16 cellular contexts compared by ENCODE assay signal in genomic region chr1:229619614-229620013, GRCh38. TPM values are rescaled to one million over a fixed set of nuclear protein-coding genes. Genes with fewer than 3 reads are reported as not detected.
DNase-seq lines count a peak whose midpoint lies in the region; ATAC-seq and TF ChIP-seq lines count a peak whose summit lies in the region.
"Had no signal": no experiment of that assay in that cellular context is flagged by ENCODE, and none has a peak within 500 bp of the region (broad histone marks: within the 10 kb centered on the region; RNA-seq: fewer than 3 reads in every experiment).

No MANE protein-coding gene starts in this region.

- H2AK5ac ChIP-seq in mesendoderm (ENCODE audit: low read length): no peak overlapping the region

- no peak overlapping the region for H3K4me3 Mint-ChIP-seq in activated CD8-positive, alpha-beta T cell treated with anti-CD3 and anti-CD28 coated beads for 36 hours
- H3K4me3 Mint-ChIP-seq in activated CD8-positive, alpha-beta T cell treated with anti-CD3 and anti-CD28 coated beads, Interleukin-2, amount 10 ng/mL, durations not matched to agents 7 days and 5 days: no peak overlapping the region
- H3K4me3 Mint-ChIP-seq in activated T-helper 17 cell treated with anti-CD3 and anti-CD28 coated beads, Interleukin-2, amount 50 U/mL, for 72 hours: peak overlapping the region; percentile 34
- H3K4me3 Mint-ChIP-seq: IgD-negative memory B cell had no signal

- H3K56ac ChIP-seq in mesendoderm (ENCODE audit: low read length): no peak overlapping the region

- intact Hi-C loops in activated CD8-positive, alpha-beta T cell treated with anti-CD3 and anti-CD28 coated beads for 36 hours (cut with micrococcal nuclease): loop anchor here (10.0 kb wide), 1 partner anchor 65 kb away; the partner anchor contains the start of gene ABCB10

- no peaks in the 10 kb centered on the region for H3K9me3 Mint-ChIP-seq in activated CD8-positive, alpha-beta T cell treated with anti-CD3 and anti-CD28 coated beads for 36 hours
- H3K9me3 Mint-ChIP-seq in activated CD8-positive, alpha-beta T cell treated with anti-CD3 and anti-CD28 coated beads, Interleukin-2, amount 10 ng/mL, durations not matched to agents 7 days and 5 days (ENCODE audit: insufficient read depth): no peaks in the 10 kb centered on the region
- no peaks in the 10 kb centered on the region for H3K9me3 Mint-ChIP-seq in activated T-helper 17 cell treated with anti-CD3 and anti-CD28 coated beads, Interleukin-2, amount 50 U/mL, for 72 hours
- H3K9me3 Mint-ChIP-seq: IgD-negative memory B cell had no signal

- CTCF ChIA-PET in activated CD8-positive, alpha-beta T cell treated with anti-CD3 and anti-CD28 coated beads for 36 hours (lab: Charles Lee): interaction anchor here (1.3 kb wide), 1 partner anchor 12 kb away, joined by 4 read pairs; no protein-coding TSS in a partner anchor
- CTCF ChIA-PET in activated CD8-positive, alpha-beta T cell treated with anti-CD3 and anti-CD28 coated beads, Interleukin-2, amount 10 ng/mL, durations not matched to agents 7 days and 5 days (lab: Charles Lee): no interaction called here
- CTCF ChIA-PET in GM10248 (lab: Yijun Ruan, JAX): interaction anchor here (0.8 to 1.5 kb wide), 5 partner anchors 15 to 61 kb away, joined by 3 to 4 read pairs (median 4); no protein-coding TSS in a partner anchor

- H3K27ac ChIP-seq in mesendoderm (ENCODE audit: low read depth, low read length): no peak overlapping the region
- H3K27ac ChIP-seq: BLaER1 treated with 17β-estradiol and CSF1 and Interleukin-3, amounts not matched to agents 10 nM and 100 nM; PC-9 had no signal

- H3K27ac Mint-ChIP-seq in activated CD8-positive, alpha-beta T cell treated with anti-CD3 and anti-CD28 coated beads for 36 hours: peak overlapping the region; percentile 9
- H3K27ac Mint-ChIP-seq in activated CD8-positive, alpha-beta T cell treated with anti-CD3 and anti-CD28 coated beads, Interleukin-2, amount 10 ng/mL, durations not matched to agents 7 days and 5 days: no peak overlapping the region
- no peak overlapping the region for H3K27ac Mint-ChIP-seq in activated T-helper 17 cell treated with anti-CD3 and anti-CD28 coated beads, Interleukin-2, amount 50 U/mL, for 72 hours
- H3K27ac Mint-ChIP-seq: IgD-negative memory B cell had no signal

- H3K4me2 ChIP-seq in mesendoderm (ENCODE audit: low read length): no peak overlapping the region
- H3K4me2 ChIP-seq: BLaER1 treated with 17β-estradiol and CSF1 and Interleukin-3, amounts not matched to agents 10 nM and 100 nM; PC-9 had no signal

- H3K9ac ChIP-seq in mesendoderm (ENCODE audit: low read length): no peak overlapping the region
- H3K9ac ChIP-seq: BLaER1 treated with 17β-estradiol and CSF1 and Interleukin-3, amounts not matched to agents 10 nM and 100 nM had no signal

- WGBS in mesendoderm (ENCODE audit: extremely low coverage, insufficient coverage, low lambda C conversion rate): no CpG with 5 or more reads among the region's 5 CpGs

- H3K36me3 Mint-ChIP-seq in activated CD8-positive, alpha-beta T cell treated with anti-CD3 and anti-CD28 coated beads for 36 hours (ENCODE audit: low read depth): peaks cover 3% of the 10 kb centered on the region
- H3K36me3 Mint-ChIP-seq in activated CD8-positive, alpha-beta T cell treated with anti-CD3 and anti-CD28 coated beads, Interleukin-2, amount 10 ng/mL, durations not matched to agents 7 days and 5 days (ENCODE audit: low read depth): peaks cover 14% of the 10 kb centered on the region
- H3K36me3 Mint-ChIP-seq in activated T-helper 17 cell treated with anti-CD3 and anti-CD28 coated beads, Interleukin-2, amount 50 U/mL, for 72 hours (ENCODE audit: low read depth): peaks cover 7% of the 10 kb centered on the region
- H3K36me3 Mint-ChIP-seq: IgD-negative memory B cell had no signal

- H2BK120ac ChIP-seq in mesendoderm (ENCODE audit: low read depth, low read length): no peak overlapping the region

- no peak overlapping the region for H3K18ac ChIP-seq in mesendoderm (ENCODE audit: low read length)

- no peak overlapping the region for H4K5ac ChIP-seq in mesendoderm (ENCODE audit: low read length)

- peaks cover 33% of the 10 kb centered on the region for H3K79me1 ChIP-seq in mesendoderm (ENCODE audit: low read length)

- peak; percentile 55 for ATAC-seq in activated CD8-positive, alpha-beta T cell treated with anti-CD3 and anti-CD28 coated beads for 36 hours
- ATAC-seq in activated CD8-positive, alpha-beta T cell treated with anti-CD3 and anti-CD28 coated beads, Interleukin-2, amount 10 ng/mL, durations not matched to agents 7 days and 5 days: no peak
- ATAC-seq in activated T-helper 17 cell treated with anti-CD3 and anti-CD28 coated beads, Interleukin-2, amount 50 U/mL, for 72 hours (replicated peaks): peak; percentile 26

- POLR2A ChIA-PET in activated CD8-positive, alpha-beta T cell treated with anti-CD3 and anti-CD28 coated beads for 36 hours (lab: Charles Lee): no interaction called here
- POLR2A ChIA-PET in activated CD8-positive, alpha-beta T cell treated with anti-CD3 and anti-CD28 coated beads, Interleukin-2, amount 10 ng/mL, durations not matched to agents 7 days and 5 days (lab: Charles Lee): no interaction called here
- POLR2A ChIA-PET in GM10248 (lab: Yijun Ruan, JAX): no interaction called here

- H3K23ac ChIP-seq in mesendoderm (ENCODE audit: low read length): no peak overlapping the region

- H3K27me3 ChIP-seq in mesendoderm (ENCODE audit: insufficient read depth, low read length, poor library complexity): no peaks in the 10 kb centered on the region
- H3K27me3 ChIP-seq: BLaER1 treated with 17β-estradiol and CSF1 and Interleukin-3, amounts not matched to agents 10 nM and 100 nM had no signal

- DNase-seq in activated CD8-positive, alpha-beta T cell treated with anti-CD3 and anti-CD28 coated beads for 36 hours: peak; percentile 5
- no peak for DNase-seq in activated CD8-positive, alpha-beta T cell treated with anti-CD3 and anti-CD28 coated beads, Interleukin-2, amount 10 ng/mL, durations not matched to agents 7 days and 5 days
- DNase-seq in ELF-1 (ENCODE audit: low read depth, low spot score) (peak; percentile 20), mesendoderm (peak; percentile 48), T1000 (lab: John Stamatoyannopoulos, UW) (no peak), UCSD-AML1 (lab: John Stamatoyannopoulos, UW; ENCODE audit: unreplicated experiment) (no peak), GM10248 (ENCODE audit: extremely low spot score) (no peak)
- DNase-seq: EL, HCEC 1CT, NCI-H1092, NCI-H2107, NCI-H69, PC-9 had no signal

- H2BK5ac ChIP-seq in mesendoderm (ENCODE audit: low read length): no peak overlapping the region

- H3K4me3 ChIP-seq in mesendoderm (ENCODE audit: low read length): no peak overlapping the region
- H3K4me3 ChIP-seq: BLaER1 treated with 17β-estradiol and CSF1 and Interleukin-3, amounts not matched to agents 10 nM and 100 nM; PC-9 had no signal

- TF ChIP-seq CTCF in activated CD8-positive, alpha-beta T cell treated with anti-CD3 and anti-CD28 coated beads for 36 hours (IDR thresholded peaks at IDR 0.05): no peak
- no peak for TF ChIP-seq CTCF in GM10248 (IDR thresholded peaks at IDR 0.05; ENCODE audit: control extremely low read depth, extremely low read depth, low read depth, missing control alignments)

- H3K79me2 ChIP-seq in mesendoderm (ENCODE audit: control insufficient read depth, insufficient read depth, low read length): peaks cover 36% of the 10 kb centered on the region

- no peak overlapping the region for H3K4ac ChIP-seq in mesendoderm (ENCODE audit: low read depth, low read length)

- no peaks in the 10 kb centered on the region for H3K36me3 ChIP-seq in mesendoderm (ENCODE audit: control insufficient read depth, insufficient read depth, low read length)

- no peak overlapping the region for H4K8ac ChIP-seq in mesendoderm (ENCODE audit: low read depth, low read length)

- H3K4me1 Mint-ChIP-seq in activated CD8-positive, alpha-beta T cell treated with anti-CD3 and anti-CD28 coated beads for 36 hours (ENCODE audit: low read depth): peaks cover 46% of the 10 kb centered on the region
- peaks cover 36% of the 10 kb centered on the region for H3K4me1 Mint-ChIP-seq in activated CD8-positive, alpha-beta T cell treated with anti-CD3 and anti-CD28 coated beads, Interleukin-2, amount 10 ng/mL, durations not matched to agents 7 days and 5 days (ENCODE audit: low read depth)
- peaks cover 43% of the 10 kb centered on the region for H3K4me1 Mint-ChIP-seq in activated T-helper 17 cell treated with anti-CD3 and anti-CD28 coated beads, Interleukin-2, amount 50 U/mL, for 72 hours

- H3K4me1 ChIP-seq in mesendoderm (ENCODE audit: control insufficient read depth, low read depth, low read length): peaks cover under 1% of the 10 kb centered on the region

- no peak overlapping the region for H2BK15ac ChIP-seq in mesendoderm (replicated peaks; ENCODE audit: low read depth)

- no peaks in the 10 kb centered on the region for H3K27me3 Mint-ChIP-seq in activated CD8-positive, alpha-beta T cell treated with anti-CD3 and anti-CD28 coated beads for 36 hours
- no peaks in the 10 kb centered on the region for H3K27me3 Mint-ChIP-seq in activated CD8-positive, alpha-beta T cell treated with anti-CD3 and anti-CD28 coated beads, Interleukin-2, amount 10 ng/mL, durations not matched to agents 7 days and 5 days (ENCODE audit: low read depth)
- no peaks in the 10 kb centered on the region for H3K27me3 Mint-ChIP-seq in activated T-helper 17 cell treated with anti-CD3 and anti-CD28 coated beads, Interleukin-2, amount 50 U/mL, for 72 hours
- H3K27me3 Mint-ChIP-seq: IgD-negative memory B cell had no signal

RNA-seq across cellular contexts. Expression of gene TAF5L, which starts 6.3 kb away (rescaled TPM):
- 10 to 100 TPM; 17.7 to 19.5 TPM for total RNA-seq in activated CD8-positive, alpha-beta T cell treated with anti-CD3 and anti-CD28 coated beads for 36 hours
- 10 to 100 TPM; 30.2 to 30.7 TPM for total RNA-seq in activated CD8-positive, alpha-beta T cell treated with anti-CD3 and anti-CD28 coated beads, Interleukin-2, amount 10 ng/mL, durations not matched to agents 7 days and 5 days
- total RNA-seq in activated T-helper 17 cell treated with anti-CD3 and anti-CD28 coated beads, Interleukin-2, amount 50 U/mL, for 72 hours: 10 to 100 TPM; 14.1 to 25.0 TPM
- polyA plus RNA-seq in mesendoderm (2013, experiment 1 of 2): 22.2 TPM
- 21.6 TPM for polyA plus RNA-seq in mesendoderm (2013, experiment 2 of 2)

RNA-seq across cellular contexts. Expression of gene URB2, which starts 6.4 kb away (rescaled TPM):
- total RNA-seq in activated CD8-positive, alpha-beta T cell treated with anti-CD3 and anti-CD28 coated beads for 36 hours: 10 to 100 TPM; 17.4 to 17.7 TPM
- total RNA-seq in activated CD8-positive, alpha-beta T cell treated with anti-CD3 and anti-CD28 coated beads, Interleukin-2, amount 10 ng/mL, durations not matched to agents 7 days and 5 days: 10 to 100 TPM; 17.2 to 17.5 TPM
- 10 to 100 TPM in 1 of 2 donors, 1 to 10 TPM in 1; 8.6 to 19.6 TPM for total RNA-seq in activated T-helper 17 cell treated with anti-CD3 and anti-CD28 coated beads, Interleukin-2, amount 50 U/mL, for 72 hours
- 13.5 TPM for polyA plus RNA-seq in mesendoderm (2013, experiment 1 of 2)
- polyA plus RNA-seq in mesendoderm (2013, experiment 2 of 2): 13.5 TPM

Comparison
In these comparisons a context has a peak if more than half of its experiments do, and no peak if none do; other contexts are left out.
1. DNase-seq: peak in activated CD8-positive, alpha-beta T cell treated with anti-CD3 and anti-CD28 coated beads for 36 hours (single experiment), ELF-1 (single experiment) and mesendoderm (single experiment); none in activated CD8-positive, alpha-beta T cell treated with anti-CD3 and anti-CD28 coated beads, Interleukin-2, amount 10 ng/mL, durations not matched to agents 7 days and 5 days (single experiment), T1000 (single experiment), UCSD-AML1 (single experiment) and GM10248 (single experiment).